Comparison of ENCODE assay signal across 21 cellular contexts in the genomic region with DNA sequence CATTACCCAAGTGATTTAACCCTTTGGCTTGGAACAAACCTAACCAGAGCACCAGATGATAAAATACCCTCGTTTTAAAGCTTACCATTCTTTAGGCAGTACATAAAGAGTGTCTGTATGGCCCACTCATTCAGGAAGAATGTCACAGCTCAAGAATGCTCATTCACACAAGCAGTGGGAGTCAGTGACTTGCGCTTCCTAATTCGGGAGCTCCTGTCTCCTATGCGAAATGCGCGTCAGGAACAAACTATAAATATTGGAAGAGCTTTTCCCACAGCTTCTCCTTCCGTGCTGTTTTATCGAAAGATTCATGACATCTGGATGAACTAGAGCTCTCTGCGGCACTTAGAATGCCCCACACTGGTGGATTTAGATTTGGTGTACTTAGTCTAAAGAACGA.
"Had no signal": no experiment of that assay in that cellular context is flagged by ENCODE, and none has a peak within 500 bp of the region (broad histone marks: within the 10 kb centered on the region; RNA-seq: fewer than 3 reads in every experiment).

No MANE protein-coding gene starts in this region.

- H3K4me3 ChIP-seq: body of pancreas, colonic mucosa, left lung, upper lobe of right lung had no signal

- H3K27me3 ChIP-seq: body of pancreas, colonic mucosa, left lung, upper lobe of right lung had no signal

- H3K9ac ChIP-seq: parathyroid adenoma had no signal

- H3K36me3 ChIP-seq: colonic mucosa, left lung, upper lobe of right lung had no signal

- DNase-seq: activated CD4-positive, alpha-beta memory T cell treated with anti-CD3 and anti-CD28 coated beads for 36 hours; activated CD4-positive, alpha-beta T cell treated with anti-CD3 and anti-CD28 coated beads for 36 hours; activated CD8-positive, alpha-beta memory T cell treated with anti-CD3 and anti-CD28 coated beads, Interleukin-2, amount 10 ng/mL, durations not matched to agents 7 days and 5 days; activated naive CD4-positive, alpha-beta T cell; activated naive CD8-positive, alpha-beta T cell treated with anti-CD3 and anti-CD28 coated beads for 36 hours; amniotic stem cell; body of pancreas; central memory CD4-positive, alpha-beta T cell; colonic mucosa; foreskin melanocyte; glutamatergic neuron; hypothalamus; left lung; natural killer cell; stimulated activated CD4-positive, alpha-beta T cell treated with anti-CD3 and anti-CD28 coated beads, Interleukin-12 subunit alpha, Interleukin-12 subunit beta, amount 100 ng/mL, for 4 hours; stimulated activated CD4-positive, alpha-beta T cell treated with anti-CD3 and anti-CD28 coated beads, Interleukin-1b, Interleukin-23, amount 100 ng/mL, for 48 hours; stimulated activated CD8-positive, alpha-beta memory T cell treated with anti-CD3 and anti-CD28 coated beads, Interleukin-4, amount 100 ng/mL, for 48 hours; stimulated activated naive CD4-positive, alpha-beta T cell; upper lobe of right lung had no signal

- ATAC-seq: activated CD4-positive, alpha-beta T cell treated with anti-CD3 and anti-CD28 coated beads for 36 hours; activated CD8-positive, alpha-beta memory T cell treated with anti-CD3 and anti-CD28 coated beads, Interleukin-2, amount 10 ng/mL, durations not matched to agents 7 days and 5 days; body of pancreas; left lung; natural killer cell; upper lobe of right lung; WTC11 had no signal

- H3K79me2 ChIP-seq: parathyroid adenoma had no signal

- H3K27ac ChIP-seq: body of pancreas, colonic mucosa, left lung, parathyroid adenoma, upper lobe of right lung had no signal

- H3K4me1 ChIP-seq: body of pancreas, colonic mucosa, left lung, parathyroid adenoma, upper lobe of right lung had no signal
